Comparison of ENCODE assay signal across 1 cellular context in the genomic region with DNA sequence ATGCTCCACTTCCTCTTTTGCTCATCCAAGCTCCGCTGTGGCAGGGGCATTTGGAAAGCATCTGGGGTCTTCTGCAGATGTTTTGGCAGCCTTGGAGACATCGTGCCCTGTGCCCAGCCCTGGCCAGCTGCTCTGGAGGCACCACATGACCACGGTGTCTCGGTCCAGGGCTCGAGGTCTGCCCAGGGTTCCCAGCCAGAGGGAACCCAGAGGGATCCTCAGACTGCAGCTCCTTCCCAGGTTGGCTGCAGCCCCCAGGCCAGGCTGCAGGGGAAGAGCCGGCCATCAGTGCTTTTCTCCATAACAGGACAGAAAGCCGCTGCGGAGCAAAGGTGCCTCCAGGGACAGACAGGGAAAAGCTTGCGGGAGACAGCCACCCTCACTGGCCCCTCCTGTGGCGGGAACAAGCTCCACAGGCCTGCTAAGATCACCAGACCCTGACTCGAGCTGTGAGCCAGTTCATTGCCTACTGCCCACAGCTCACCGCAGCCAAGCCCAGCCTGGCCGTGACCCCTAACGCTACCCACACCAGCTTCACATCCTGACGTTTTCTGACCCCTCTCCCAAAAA.
TF ChIP-seq lines count a peak whose summit lies in the region.

No MANE protein-coding gene starts in this region.

TF ChIP-seq in GM23338, 12 proteins besides CTCF, POLR2A, EP300 and RAD21 (continued from another document):
- TF ChIP-seq, protein P1, sequence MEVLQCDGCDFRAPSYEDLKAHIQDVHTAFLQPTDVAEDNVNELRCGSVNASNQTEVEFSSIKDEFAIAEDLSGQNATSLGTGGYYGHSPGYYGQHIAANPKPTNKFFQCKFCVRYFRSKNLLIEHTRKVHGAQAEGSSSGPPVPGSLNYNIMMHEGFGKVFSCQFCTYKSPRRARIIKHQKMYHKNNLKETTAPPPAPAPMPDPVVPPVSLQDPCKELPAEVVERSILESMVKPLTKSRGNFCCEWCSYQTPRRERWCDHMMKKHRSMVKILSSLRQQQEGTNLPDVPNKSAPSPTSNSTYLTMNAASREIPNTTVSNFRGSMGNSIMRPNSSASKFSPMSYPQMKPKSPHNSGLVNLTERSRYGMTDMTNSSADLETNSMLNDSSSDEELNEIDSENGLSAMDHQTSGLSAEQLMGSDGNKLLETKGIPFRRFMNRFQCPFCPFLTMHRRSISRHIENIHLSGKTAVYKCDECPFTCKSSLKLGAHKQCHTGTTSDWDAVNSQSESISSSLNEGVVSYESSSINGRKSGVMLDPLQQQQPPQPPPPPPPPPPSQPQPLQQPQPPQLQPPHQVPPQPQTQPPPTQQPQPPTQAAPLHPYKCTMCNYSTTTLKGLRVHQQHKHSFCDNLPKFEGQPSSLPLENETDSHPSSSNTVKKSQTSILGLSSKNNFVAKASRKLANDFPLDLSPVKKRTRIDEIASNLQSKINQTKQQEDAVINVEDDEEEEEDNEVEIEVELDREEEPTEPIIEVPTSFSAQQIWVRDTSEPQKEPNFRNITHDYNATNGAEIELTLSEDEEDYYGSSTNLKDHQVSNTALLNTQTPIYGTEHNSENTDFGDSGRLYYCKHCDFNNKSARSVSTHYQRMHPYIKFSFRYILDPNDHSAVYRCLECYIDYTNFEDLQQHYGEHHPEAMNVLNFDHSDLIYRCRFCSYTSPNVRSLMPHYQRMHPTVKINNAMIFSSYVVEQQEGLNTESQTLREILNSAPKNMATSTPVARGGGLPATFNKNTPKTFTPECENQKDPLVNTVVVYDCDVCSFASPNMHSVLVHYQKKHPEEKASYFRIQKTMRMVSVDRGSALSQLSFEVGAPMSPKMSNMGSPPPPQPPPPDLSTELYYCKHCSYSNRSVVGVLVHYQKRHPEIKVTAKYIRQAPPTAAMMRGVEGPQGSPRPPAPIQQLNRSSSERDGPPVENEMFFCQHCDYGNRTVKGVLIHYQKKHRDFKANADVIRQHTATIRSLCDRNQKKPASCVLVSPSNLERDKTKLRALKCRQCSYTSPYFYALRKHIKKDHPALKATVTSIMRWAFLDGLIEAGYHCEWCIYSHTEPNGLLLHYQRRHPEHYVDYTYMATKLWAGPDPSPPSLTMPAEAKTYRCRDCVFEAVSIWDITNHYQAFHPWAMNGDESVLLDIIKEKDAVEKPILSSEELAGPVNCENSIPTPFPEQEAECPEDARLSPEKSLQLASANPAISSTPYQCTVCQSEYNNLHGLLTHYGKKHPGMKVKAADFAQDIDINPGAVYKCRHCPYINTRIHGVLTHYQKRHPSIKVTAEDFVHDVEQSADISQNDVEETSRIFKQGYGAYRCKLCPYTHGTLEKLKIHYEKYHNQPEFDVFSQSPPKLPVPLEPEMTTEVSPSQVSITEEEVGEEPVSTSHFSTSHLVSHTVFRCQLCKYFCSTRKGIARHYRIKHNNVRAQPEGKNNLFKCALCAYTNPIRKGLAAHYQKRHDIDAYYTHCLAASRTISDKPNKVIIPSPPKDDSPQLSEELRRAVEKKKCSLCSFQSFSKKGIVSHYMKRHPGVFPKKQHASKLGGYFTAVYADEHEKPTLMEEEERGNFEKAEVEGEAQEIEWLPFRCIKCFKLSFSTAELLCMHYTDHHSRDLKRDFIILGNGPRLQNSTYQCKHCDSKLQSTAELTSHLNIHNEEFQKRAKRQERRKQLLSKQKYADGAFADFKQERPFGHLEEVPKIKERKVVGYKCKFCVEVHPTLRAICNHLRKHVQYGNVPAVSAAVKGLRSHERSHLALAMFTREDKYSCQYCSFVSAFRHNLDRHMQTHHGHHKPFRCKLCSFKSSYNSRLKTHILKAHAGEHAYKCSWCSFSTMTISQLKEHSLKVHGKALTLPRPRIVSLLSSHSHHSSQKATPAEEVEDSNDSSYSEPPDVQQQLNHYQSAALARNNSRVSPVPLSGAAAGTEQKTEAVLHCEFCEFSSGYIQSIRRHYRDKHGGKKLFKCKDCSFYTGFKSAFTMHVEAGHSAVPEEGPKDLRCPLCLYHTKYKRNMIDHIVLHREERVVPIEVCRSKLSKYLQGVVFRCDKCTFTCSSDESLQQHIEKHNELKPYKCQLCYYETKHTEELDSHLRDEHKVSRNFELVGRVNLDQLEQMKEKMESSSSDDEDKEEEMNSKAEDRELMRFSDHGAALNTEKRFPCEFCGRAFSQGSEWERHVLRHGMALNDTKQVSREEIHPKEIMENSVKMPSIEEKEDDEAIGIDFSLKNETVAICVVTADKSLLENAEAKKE (CRISPR knock-in tag; IDR thresholded peaks at IDR 0.05) = no peak
- TF ChIP-seq EZH2phosphoT487 (IDR thresholded peaks at IDR 0.05; ENCODE audit: unreplicated experiment) (no peak), EZH2 (IDR thresholded peaks at IDR 0.05; ENCODE audit: low read depth, unreplicated experiment) (no peak), JUNB (IDR thresholded peaks at IDR 0.05; ENCODE audit: unreplicated experiment) (no peak), ZNF331 (CRISPR knock-in tag; IDR thresholded peaks at IDR 0.05; ENCODE audit: low read depth) (no peak)
TF ChIP-seq in GM23338: peak in this region for 0.
